ENCODE assay signal across 11 cellular contexts in genomic region chr10:63603709-63604445, GRCh38.
A peak's percentile ranks its signal among the peaks of the same experiment; 100 is the strongest.
DNase-seq lines count a peak whose midpoint lies in the region; ATAC-seq, FAIRE-seq and TF ChIP-seq lines count a peak whose summit lies in the region.
"Had no signal": no experiment of that assay in that cellular context is flagged by ENCODE, and none has a peak within 500 bp of the region (broad histone marks: within the 10 kb centered on the region; RNA-seq: fewer than 3 reads in every experiment).

No MANE protein-coding gene starts in this region.

- H3K4me1 ChIP-seq in endothelial cell of umbilical vein (ENCODE audit: control insufficient read depth, extremely low read depth, insufficient read depth, low read length) (no peaks in the 10 kb centered on the region), lower lobe of right lung (no peaks in the 10 kb centered on the region)

- FAIRE-seq in endothelial cell of umbilical vein (lab: Jason Lieb, UNC), result no peak

- no peaks in the 10 kb centered on the region for H3K9me3 ChIP-seq in endothelial cell of umbilical vein (replicated peaks; ENCODE audit: control insufficient read depth, insufficient read depth, low read length)
- no peaks in the 10 kb centered on the region for H3K9me3 ChIP-seq in lower lobe of right lung
- H3K9me3 ChIP-seq: BE2C had no signal

- DNase-seq in GM06990 (ENCODE audit: extremely low read depth, insufficient read length) (peak; percentile 25), endothelial cell of umbilical vein (ENCODE audit: low read depth, low spot score) (peak; percentile 37), lower lobe of right lung (no peak), head of caudate nucleus (no peak), kidney tubule cell (ENCODE audit: low spot score) (no peak), Right ventricle myocardium inferior (ENCODE audit: missing footprints) (no peak)
- DNase-seq: BE2C, nephron progenitor cell had no signal

- no TSS peak for BruUV-seq in endothelial cell of umbilical vein (replicated peaks; lab: Mats Ljungman, UMichigan)

- H3K9me1 ChIP-seq in endothelial cell of umbilical vein (replicated peaks; ENCODE audit: control insufficient read depth, extremely low read depth, insufficient read depth, low read length), result no peaks in the 10 kb centered on the region

- H3K9ac ChIP-seq in endothelial cell of umbilical vein (replicated peaks; ENCODE audit: extremely low read depth, insufficient read depth, low read length), result no peak overlapping the region

- no peak overlapping the region for H3K4me2 ChIP-seq in endothelial cell of umbilical vein (ENCODE audit: insufficient read depth, low read length)

- POLR2A ChIA-PET in endothelial cell of umbilical vein (lab: Charles Lee), result no interaction called here

- H3K36me3 ChIP-seq in GM06990 (ENCODE audit: control insufficient read depth, insufficient read depth, low read length), result no peaks in the 10 kb centered on the region
- peaks cover 0 to 2% of the 10 kb centered on the region in 2 experiments for H3K36me3 ChIP-seq in endothelial cell of umbilical vein (ENCODE audit: control insufficient read depth in 2 of 2, extremely low read depth in 1 of 2, insufficient read depth in 2 of 2, low read length in 2 of 2)
- H3K36me3 ChIP-seq in lower lobe of right lung, result peaks cover 12% of the 10 kb centered on the region
- H3K36me3 ChIP-seq: BE2C had no signal

- intact Hi-C loops in endothelial cell of umbilical vein (cut with micrococcal nuclease), result no loop called here
- intact Hi-C loops in lower lobe of right lung (cut with DNase I), result no loop called here
- intact Hi-C loops in head of caudate nucleus (cut with DNase I), result no loop called here
- intact Hi-C loops in Right ventricle myocardium inferior (cut with DNase I), result no loop called here

- H3K27ac ChIP-seq in endothelial cell of umbilical vein (ENCODE audit: insufficient read depth, low read depth, low read length), result no peak overlapping the region
- H3K27ac ChIP-seq in lower lobe of right lung, result no peak overlapping the region

- ATAC-seq in GM21360 (IDR thresholded peaks at IDR 0.05; ENCODE audit: unreplicated experiment) (peak; percentile 71), HG03135 (IDR thresholded peaks at IDR 0.05; ENCODE audit: unreplicated experiment) (peak; percentile 67), lower lobe of right lung (no peak), Right ventricle myocardium inferior (no peak)
- ATAC-seq: SK-N-SH treated with all-trans-retinoic acid at 6 μM for 48 hours had no signal

- no peaks in the 10 kb centered on the region for H4K20me1 ChIP-seq in endothelial cell of umbilical vein (replicated peaks; ENCODE audit: control insufficient read depth, extremely low read depth, insufficient read depth, low read length)

- H3K4me3 ChIP-seq in GM06990 (replicated peaks; ENCODE audit: low read depth, low read length), result no peak overlapping the region
- no peak overlapping the region for H3K4me3 ChIP-seq in endothelial cell of umbilical vein (replicated peaks in 1 of 3; ENCODE audit: insufficient read depth in 1 of 3, low read depth in 1 of 3, low read length in 3 of 3)
- no peak overlapping the region for H3K4me3 ChIP-seq in lower lobe of right lung

- dilution Hi-C loops in endothelial cell of umbilical vein (cut with MboI; ENCODE audit: extremely low pct_ligation_motif_present, low sequenced_read_pairs), result no loop called here

- CTCF ChIA-PET in endothelial cell of umbilical vein (lab: Charles Lee), result interaction anchor here (1.0 to 1.2 kb wide), 4 partner anchors 11 to 125 kb away, joined by 3 to 5 read pairs (median 4); no protein-coding TSS in a partner anchor

- no peaks in the 10 kb centered on the region for H3K79me2 ChIP-seq in endothelial cell of umbilical vein (ENCODE audit: control insufficient read depth, insufficient read depth, low read length)

- no peak for TF ChIP-seq POLR2A in endothelial cell of umbilical vein (IDR thresholded peaks at IDR 0.05; ENCODE audit: low read depth, low read length)

- no peak overlapping the region for H2AFZ ChIP-seq in endothelial cell of umbilical vein (ENCODE audit: low read depth, low read length)

- TF ChIP-seq CTCF in GM06990 (IDR thresholded peaks at IDR 0.05; ENCODE audit: insufficient read depth, low read length, poor library complexity, severe bottlenecking) (no peak), endothelial cell of umbilical vein (IDR thresholded peaks at IDR 0.05; ENCODE audit: extremely low read depth in 1 of 2, insufficient read depth in 1 of 2, low read depth in 1 of 2, low read length in 2 of 2) (no peak), lower lobe of right lung (IDR thresholded peaks at IDR 0.05) (no peak)

- H3K27me3 ChIP-seq in GM06990 (replicated peaks; ENCODE audit: control insufficient read depth, insufficient read depth, low read length) (no peaks in the 10 kb centered on the region), endothelial cell of umbilical vein (ENCODE audit: control insufficient read depth in 2 of 2, insufficient read depth in 2 of 2, low read length in 2 of 2) (no peaks in the 10 kb centered on the region), lower lobe of right lung (ENCODE audit: low read depth) (no peaks in the 10 kb centered on the region)
- H3K27me3 ChIP-seq: BE2C had no signal

TF ChIP-seq in endothelial cell of umbilical vein, 7 proteins besides CTCF, POLR2A, EP300 and RAD21:
- TF ChIP-seq JUN (IDR thresholded peaks at IDR 0.05; ENCODE audit: borderline replicate concordance, insufficient read depth, insufficient read length, low read depth), result no peak
- no peak for TF ChIP-seq FOS (IDR thresholded peaks at IDR 0.05; ENCODE audit: borderline replicate concordance, insufficient read depth, low read length)
- no peak for TF ChIP-seq GATA2 (IDR thresholded peaks at IDR 0.05; ENCODE audit: insufficient read depth, insufficient read length, low read depth, low read length)
- TF ChIP-seq EZH2 (IDR thresholded peaks at IDR 0.05; ENCODE audit: borderline replicate concordance, low read depth, low read length, severe bottlenecking), result no peak
- TF ChIP-seq, protein P1, sequence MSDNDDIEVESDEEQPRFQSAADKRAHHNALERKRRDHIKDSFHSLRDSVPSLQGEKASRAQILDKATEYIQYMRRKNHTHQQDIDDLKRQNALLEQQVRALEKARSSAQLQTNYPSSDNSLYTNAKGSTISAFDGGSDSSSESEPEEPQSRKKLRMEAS (IDR thresholded peaks at IDR 0.05; ENCODE audit: insufficient read depth, insufficient read length), result no peak
- TF ChIP-seq POLR2AphosphoS5 (IDR thresholded peaks at IDR 0.05; ENCODE audit: insufficient read depth, low read depth, low read length), result no peak
- no peak for TF ChIP-seq MYC (IDR thresholded peaks at IDR 0.05; ENCODE audit: low read depth, low read length)
TF ChIP-seq in endothelial cell of umbilical vein: peak in this region for 0.

Comparison
In these comparisons a context has a peak if more than half of its experiments do, and no peak if none do; other contexts are left out.
1. DNase-seq: peak in GM06990 (single experiment) and endothelial cell of umbilical vein (single experiment); none in lower lobe of right lung (single experiment), head of caudate nucleus (0 of 42), kidney tubule cell (single experiment) and Right ventricle myocardium inferior (single experiment).
2. ATAC-seq: peak in GM21360 (single experiment) and HG03135 (single experiment); none in lower lobe of right lung (0 of 2) and Right ventricle myocardium inferior (single experiment).